ENCODE assay signal across 1 cellular context in the genomic region with DNA sequence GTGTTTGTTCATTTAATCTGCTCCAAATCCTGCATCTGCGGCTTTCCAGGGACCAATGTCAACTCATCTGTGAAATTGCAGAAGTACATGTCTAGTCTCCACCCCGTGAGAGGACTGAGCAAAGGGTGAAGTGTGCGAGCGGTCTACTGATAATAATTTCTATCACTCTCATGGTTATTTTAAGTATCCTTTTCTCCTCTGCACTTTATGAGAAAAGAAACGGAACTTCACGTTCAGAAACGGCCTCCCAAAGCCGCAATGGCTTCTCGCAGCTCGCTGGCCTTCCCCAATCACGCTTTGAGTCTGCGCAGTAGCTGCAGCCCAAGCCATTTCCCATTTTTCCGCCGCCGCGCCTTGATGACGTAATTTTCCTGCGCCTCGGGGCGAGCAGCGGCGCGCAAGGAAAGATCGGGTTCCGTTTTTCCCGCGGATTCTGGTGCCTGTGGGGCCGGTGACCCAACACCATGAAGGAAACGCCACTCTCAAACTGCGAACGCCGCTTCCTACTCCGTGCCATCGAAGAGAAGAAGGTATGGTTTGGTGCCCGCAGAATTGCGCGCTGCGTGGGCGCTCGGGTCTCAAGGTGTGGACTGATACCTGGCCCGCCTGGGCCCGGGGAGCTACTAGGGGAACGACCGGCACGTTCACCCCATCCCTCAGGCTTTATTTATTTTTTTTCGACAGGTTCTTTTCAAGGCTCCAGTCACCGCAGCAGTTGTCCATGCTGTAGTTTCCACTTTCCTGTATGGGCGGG.
TF ChIP-seq lines count a peak whose summit lies in the region.

A gene with protein sequence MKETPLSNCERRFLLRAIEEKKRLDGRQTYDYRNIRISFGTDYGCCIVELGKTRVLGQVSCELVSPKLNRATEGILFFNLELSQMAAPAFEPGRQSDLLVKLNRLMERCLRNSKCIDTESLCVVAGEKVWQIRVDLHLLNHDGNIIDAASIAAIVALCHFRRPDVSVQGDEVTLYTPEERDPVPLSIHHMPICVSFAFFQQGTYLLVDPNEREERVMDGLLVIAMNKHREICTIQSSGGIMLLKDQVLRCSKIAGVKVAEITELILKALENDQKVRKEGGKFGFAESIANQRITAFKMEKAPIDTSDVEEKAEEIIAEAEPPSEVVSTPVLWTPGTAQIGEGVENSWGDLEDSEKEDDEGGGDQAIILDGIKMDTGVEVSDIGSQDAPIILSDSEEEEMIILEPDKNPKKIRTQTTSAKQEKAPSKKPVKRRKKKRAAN (plus strand): TSS at position 363 of the 754 bp plus-strand sequence. CDS start 102 bp downstream, at position 465.

TF ChIP-seq in HepG2, 621 proteins besides CTCF, POLR2A, EP300 and RAD21 (continued from another document and continues in another):
- TF ChIP-seq, protein P1, sequence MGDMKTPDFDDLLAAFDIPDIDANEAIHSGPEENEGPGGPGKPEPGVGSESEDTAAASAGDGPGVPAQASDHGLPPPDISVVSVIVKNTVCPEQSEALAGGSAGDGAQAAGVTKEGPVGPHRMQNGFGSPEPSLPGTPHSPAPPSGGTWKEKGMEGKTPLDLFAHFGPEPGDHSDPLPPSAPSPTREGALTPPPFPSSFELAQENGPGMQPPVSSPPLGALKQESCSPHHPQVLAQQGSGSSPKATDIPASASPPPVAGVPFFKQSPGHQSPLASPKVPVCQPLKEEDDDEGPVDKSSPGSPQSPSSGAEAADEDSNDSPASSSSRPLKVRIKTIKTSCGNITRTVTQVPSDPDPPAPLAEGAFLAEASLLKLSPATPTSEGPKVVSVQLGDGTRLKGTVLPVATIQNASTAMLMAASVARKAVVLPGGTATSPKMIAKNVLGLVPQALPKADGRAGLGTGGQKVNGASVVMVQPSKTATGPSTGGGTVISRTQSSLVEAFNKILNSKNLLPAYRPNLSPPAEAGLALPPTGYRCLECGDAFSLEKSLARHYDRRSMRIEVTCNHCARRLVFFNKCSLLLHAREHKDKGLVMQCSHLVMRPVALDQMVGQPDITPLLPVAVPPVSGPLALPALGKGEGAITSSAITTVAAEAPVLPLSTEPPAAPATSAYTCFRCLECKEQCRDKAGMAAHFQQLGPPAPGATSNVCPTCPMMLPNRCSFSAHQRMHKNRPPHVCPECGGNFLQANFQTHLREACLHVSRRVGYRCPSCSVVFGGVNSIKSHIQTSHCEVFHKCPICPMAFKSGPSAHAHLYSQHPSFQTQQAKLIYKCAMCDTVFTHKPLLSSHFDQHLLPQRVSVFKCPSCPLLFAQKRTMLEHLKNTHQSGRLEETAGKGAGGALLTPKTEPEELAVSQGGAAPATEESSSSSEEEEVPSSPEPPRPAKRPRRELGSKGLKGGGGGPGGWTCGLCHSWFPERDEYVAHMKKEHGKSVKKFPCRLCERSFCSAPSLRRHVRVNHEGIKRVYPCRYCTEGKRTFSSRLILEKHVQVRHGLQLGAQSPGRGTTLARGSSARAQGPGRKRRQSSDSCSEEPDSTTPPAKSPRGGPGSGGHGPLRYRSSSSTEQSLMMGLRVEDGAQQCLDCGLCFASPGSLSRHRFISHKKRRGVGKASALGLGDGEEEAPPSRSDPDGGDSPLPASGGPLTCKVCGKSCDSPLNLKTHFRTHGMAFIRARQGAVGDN (CRISPR knock-in tag; IDR thresholded peaks at IDR 0.05): peak; percentile 93
- TF ChIP-seq MBD4 (IDR thresholded peaks at IDR 0.05; ENCODE audit: borderline replicate concordance, low read length): no peak
- no peak for TF ChIP-seq FOXC1 (CRISPR knock-in tag; IDR thresholded peaks at IDR 0.05; ENCODE audit: borderline replicate concordance)
- TF ChIP-seq, protein P2, sequence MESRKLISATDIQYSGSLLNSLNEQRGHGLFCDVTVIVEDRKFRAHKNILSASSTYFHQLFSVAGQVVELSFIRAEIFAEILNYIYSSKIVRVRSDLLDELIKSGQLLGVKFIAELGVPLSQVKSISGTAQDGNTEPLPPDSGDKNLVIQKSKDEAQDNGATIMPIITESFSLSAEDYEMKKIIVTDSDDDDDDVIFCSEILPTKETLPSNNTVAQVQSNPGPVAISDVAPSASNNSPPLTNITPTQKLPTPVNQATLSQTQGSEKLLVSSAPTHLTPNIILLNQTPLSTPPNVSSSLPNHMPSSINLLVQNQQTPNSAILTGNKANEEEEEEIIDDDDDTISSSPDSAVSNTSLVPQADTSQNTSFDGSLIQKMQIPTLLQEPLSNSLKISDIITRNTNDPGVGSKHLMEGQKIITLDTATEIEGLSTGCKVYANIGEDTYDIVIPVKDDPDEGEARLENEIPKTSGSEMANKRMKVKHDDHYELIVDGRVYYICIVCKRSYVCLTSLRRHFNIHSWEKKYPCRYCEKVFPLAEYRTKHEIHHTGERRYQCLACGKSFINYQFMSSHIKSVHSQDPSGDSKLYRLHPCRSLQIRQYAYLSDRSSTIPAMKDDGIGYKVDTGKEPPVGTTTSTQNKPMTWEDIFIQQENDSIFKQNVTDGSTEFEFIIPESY (CRISPR knock-in tag; IDR thresholded peaks at IDR 0.05): peak; percentile 51
- peak; percentile 85 for TF ChIP-seq ETV6 (CRISPR knock-in tag; conservative IDR thresholded peaks at IDR 0.05)
- TF ChIP-seq TEAD3 (CRISPR knock-in tag; optimal IDR thresholded peaks at IDR 0.05; ENCODE audit: borderline replicate concordance): peak; percentile 73
- TF ChIP-seq, protein P3, sequence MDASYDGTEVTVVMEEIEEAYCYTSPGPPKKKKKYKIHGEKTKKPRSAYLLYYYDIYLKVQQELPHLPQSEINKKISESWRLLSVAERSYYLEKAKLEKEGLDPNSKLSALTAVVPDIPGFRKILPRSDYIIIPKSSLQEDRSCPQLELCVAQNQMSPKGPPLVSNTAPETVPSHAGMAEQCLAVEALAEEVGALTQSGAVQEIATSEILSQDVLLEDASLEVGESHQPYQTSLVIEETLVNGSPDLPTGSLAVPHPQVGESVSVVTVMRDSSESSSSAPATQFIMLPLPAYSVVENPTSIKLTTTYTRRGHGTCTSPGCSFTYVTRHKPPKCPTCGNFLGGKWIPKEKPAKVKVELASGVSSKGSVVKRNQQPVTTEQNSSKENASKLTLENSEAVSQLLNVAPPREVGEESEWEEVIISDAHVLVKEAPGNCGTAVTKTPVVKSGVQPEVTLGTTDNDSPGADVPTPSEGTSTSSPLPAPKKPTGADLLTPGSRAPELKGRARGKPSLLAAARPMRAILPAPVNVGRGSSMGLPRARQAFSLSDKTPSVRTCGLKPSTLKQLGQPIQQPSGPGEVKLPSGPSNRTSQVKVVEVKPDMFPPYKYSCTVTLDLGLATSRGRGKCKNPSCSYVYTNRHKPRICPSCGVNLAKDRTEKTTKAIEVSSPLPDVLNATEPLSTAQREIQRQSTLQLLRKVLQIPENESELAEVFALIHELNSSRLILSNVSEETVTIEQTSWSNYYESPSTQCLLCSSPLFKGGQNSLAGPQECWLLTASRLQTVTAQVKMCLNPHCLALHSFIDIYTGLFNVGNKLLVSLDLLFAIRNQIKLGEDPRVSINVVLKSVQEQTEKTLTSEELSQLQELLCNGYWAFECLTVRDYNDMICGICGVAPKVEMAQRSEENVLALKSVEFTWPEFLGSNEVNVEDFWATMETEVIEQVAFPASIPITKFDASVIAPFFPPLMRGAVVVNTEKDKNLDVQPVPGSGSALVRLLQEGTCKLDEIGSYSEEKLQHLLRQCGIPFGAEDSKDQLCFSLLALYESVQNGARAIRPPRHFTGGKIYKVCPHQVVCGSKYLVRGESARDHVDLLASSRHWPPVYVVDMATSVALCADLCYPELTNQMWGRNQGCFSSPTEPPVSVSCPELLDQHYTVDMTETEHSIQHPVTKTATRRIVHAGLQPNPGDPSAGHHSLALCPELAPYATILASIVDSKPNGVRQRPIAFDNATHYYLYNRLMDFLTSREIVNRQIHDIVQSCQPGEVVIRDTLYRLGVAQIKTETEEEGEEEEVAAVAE (CRISPR knock-in tag; IDR thresholded peaks at IDR 0.05; ENCODE audit: borderline replicate concordance): peak; percentile 41; the same call in 1 of the 2 replicates
- TF ChIP-seq, protein P4, sequence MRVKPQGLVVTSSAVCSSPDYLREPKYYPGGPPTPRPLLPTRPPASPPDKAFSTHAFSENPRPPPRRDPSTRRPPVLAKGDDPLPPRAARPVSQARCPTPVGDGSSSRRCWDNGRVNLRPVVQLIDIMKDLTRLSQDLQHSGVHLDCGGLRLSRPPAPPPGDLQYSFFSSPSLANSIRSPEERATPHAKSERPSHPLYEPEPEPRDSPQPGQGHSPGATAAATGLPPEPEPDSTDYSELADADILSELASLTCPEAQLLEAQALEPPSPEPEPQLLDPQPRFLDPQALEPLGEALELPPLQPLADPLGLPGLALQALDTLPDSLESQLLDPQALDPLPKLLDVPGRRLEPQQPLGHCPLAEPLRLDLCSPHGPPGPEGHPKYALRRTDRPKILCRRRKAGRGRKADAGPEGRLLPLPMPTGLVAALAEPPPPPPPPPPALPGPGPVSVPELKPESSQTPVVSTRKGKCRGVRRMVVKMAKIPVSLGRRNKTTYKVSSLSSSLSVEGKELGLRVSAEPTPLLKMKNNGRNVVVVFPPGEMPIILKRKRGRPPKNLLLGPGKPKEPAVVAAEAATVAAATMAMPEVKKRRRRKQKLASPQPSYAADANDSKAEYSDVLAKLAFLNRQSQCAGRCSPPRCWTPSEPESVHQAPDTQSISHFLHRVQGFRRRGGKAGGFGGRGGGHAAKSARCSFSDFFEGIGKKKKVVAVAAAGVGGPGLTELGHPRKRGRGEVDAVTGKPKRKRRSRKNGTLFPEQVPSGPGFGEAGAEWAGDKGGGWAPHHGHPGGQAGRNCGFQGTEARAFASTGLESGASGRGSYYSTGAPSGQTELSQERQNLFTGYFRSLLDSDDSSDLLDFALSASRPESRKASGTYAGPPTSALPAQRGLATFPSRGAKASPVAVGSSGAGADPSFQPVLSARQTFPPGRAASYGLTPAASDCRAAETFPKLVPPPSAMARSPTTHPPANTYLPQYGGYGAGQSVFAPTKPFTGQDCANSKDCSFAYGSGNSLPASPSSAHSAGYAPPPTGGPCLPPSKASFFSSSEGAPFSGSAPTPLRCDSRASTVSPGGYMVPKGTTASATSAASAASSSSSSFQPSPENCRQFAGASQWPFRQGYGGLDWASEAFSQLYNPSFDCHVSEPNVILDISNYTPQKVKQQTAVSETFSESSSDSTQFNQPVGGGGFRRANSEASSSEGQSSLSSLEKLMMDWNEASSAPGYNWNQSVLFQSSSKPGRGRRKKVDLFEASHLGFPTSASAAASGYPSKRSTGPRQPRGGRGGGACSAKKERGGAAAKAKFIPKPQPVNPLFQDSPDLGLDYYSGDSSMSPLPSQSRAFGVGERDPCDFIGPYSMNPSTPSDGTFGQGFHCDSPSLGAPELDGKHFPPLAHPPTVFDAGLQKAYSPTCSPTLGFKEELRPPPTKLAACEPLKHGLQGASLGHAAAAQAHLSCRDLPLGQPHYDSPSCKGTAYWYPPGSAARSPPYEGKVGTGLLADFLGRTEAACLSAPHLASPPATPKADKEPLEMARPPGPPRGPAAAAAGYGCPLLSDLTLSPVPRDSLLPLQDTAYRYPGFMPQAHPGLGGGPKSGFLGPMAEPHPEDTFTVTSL (CRISPR knock-in tag; IDR thresholded peaks at IDR 0.05; ENCODE audit: borderline replicate concordance): no peak
- TF ChIP-seq ZFP36 (IDR thresholded peaks at IDR 0.05; ENCODE audit: borderline replicate concordance, low read depth, low read length, partially characterized antibody): no peak
- TF ChIP-seq ZNF792 (CRISPR knock-in tag; IDR thresholded peaks at IDR 0.05): 0 out of 2 replicates have a peak, but pooled peaks have one; percentile 47
- peak; percentile 85; the same call in 1 of the 2 replicates for TF ChIP-seq FOXK1 (CRISPR knock-in tag; IDR thresholded peaks at IDR 0.05; ENCODE audit: borderline replicate concordance, low read depth)
- 0 out of 2 replicates have a peak, but pooled peaks have one; percentile 45 for TF ChIP-seq ZBTB42 (CRISPR knock-in tag; IDR thresholded peaks at IDR 0.05)
- TF ChIP-seq MZF1 (CRISPR knock-in tag; IDR thresholded peaks at IDR 0.05; ENCODE audit: borderline replicate concordance): no peak
- TF ChIP-seq ZNF256 (CRISPR knock-in tag; conservative IDR thresholded peaks at IDR 0.05): peak; percentile 55
- peak; percentile 98 for TF ChIP-seq CREB1 (IDR thresholded peaks at IDR 0.05)
- TF ChIP-seq CREB1 (CRISPR knock-in tag; IDR thresholded peaks at IDR 0.05): peak; percentile 100
- TF ChIP-seq ZNF367 (CRISPR knock-in tag; IDR thresholded peaks at IDR 0.05; ENCODE audit: borderline replicate concordance): no peak
- peak; percentile 67; the same call in 1 of the 2 replicates for TF ChIP-seq ZBTB20 (CRISPR knock-in tag; IDR thresholded peaks at IDR 0.05; ENCODE audit: borderline replicate concordance, low read depth)
- TF ChIP-seq, protein P5, sequence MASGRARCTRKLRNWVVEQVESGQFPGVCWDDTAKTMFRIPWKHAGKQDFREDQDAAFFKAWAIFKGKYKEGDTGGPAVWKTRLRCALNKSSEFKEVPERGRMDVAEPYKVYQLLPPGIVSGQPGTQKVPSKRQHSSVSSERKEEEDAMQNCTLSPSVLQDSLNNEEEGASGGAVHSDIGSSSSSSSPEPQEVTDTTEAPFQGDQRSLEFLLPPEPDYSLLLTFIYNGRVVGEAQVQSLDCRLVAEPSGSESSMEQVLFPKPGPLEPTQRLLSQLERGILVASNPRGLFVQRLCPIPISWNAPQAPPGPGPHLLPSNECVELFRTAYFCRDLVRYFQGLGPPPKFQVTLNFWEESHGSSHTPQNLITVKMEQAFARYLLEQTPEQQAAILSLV (CRISPR knock-in tag; IDR thresholded peaks at IDR 0.05; ENCODE audit: borderline replicate concordance): no peak
- TF ChIP-seq ZNF709 (CRISPR knock-in tag; IDR thresholded peaks at IDR 0.05): 0 out of 2 replicates have a peak, but pooled peaks have one; percentile 61
- TF ChIP-seq ZNF431 (CRISPR knock-in tag; IDR thresholded peaks at IDR 0.05; ENCODE audit: borderline replicate concordance, low read depth): no peak
- peak; percentile 39; the same call in 1 of the 2 replicates for TF ChIP-seq HNF4A (CRISPR knock-in tag; IDR thresholded peaks at IDR 0.05)
- peak; percentile 88 for TF ChIP-seq ZNF605 (CRISPR knock-in tag; IDR thresholded peaks at IDR 0.05)
- TF ChIP-seq NFIB (CRISPR knock-in tag; IDR thresholded peaks at IDR 0.05; ENCODE audit: borderline replicate concordance): no peak
- TF ChIP-seq ZKSCAN5 (CRISPR knock-in tag; IDR thresholded peaks at IDR 0.05): no peak
- peak; percentile 48; the same call in 1 of the 2 replicates for TF ChIP-seq GFI1 (CRISPR knock-in tag; IDR thresholded peaks at IDR 0.05; ENCODE audit: borderline replicate concordance)
